ENCODE assay signal across 11 cellular contexts in genomic region chr2:88545118-88545517, GRCh38.
DNase-seq lines count a peak whose midpoint lies in the region; ATAC-seq, FAIRE-seq and TF ChIP-seq lines count a peak whose summit lies in the region.
"Had no signal": no experiment of that assay in that cellular context is flagged by ENCODE, and none has a peak within 500 bp of the region (broad histone marks: within the 10 kb centered on the region; RNA-seq: fewer than 3 reads in every experiment).

No MANE protein-coding gene starts in this region.

- FAIRE-seq in HepG2 (lab: Jason Lieb, UNC), result peak; percentile 58

- no peaks in the 10 kb centered on the region for H3K9me3 ChIP-seq in HepG2 (ENCODE audit: low read length)
- no peaks in the 10 kb centered on the region for H3K9me3 ChIP-seq in right lobe of liver
- no peaks in the 10 kb centered on the region for H3K9me3 ChIP-seq in adrenal gland (replicated peaks in 1 of 3)
- no peaks in the 10 kb centered on the region for H3K9me3 ChIP-seq in naive thymus-derived CD4-positive, alpha-beta T cell (ENCODE audit: control insufficient read depth in 2 of 3, low read length in 3 of 3)
- H3K9me3 ChIP-seq: esophagus squamous epithelium had no signal

- H3K27me3 ChIP-seq in HepG2 (ENCODE audit: control insufficient read depth in 1 of 2, insufficient read depth in 2 of 2, low read length in 2 of 2) (peaks cover 2 to 5% of the 10 kb centered on the region in 2 experiments; a peak in 3 of 5 replicates), right lobe of liver (no peaks in the 10 kb centered on the region), brain microvascular endothelial cell (replicated peaks) (no peaks in the 10 kb centered on the region), adrenal gland (peaks cover 6% of the 10 kb centered on the region)
- H3K27me3 ChIP-seq in naive thymus-derived CD4-positive, alpha-beta T cell (ENCODE audit: control insufficient read depth in 2 of 2, insufficient read depth in 2 of 2, low read length in 2 of 2), result no peaks in the 10 kb centered on the region

- no peak for TF ChIP-seq CTCF in HepG2 (CRISPR knock-in tag; IDR thresholded peaks at IDR 0.05)
- no peak for TF ChIP-seq CTCF in right lobe of liver (IDR thresholded peaks at IDR 0.05)
- no peak for TF ChIP-seq CTCF in brain microvascular endothelial cell (IDR thresholded peaks at IDR 0.05; ENCODE audit: low read depth, low read length, missing control alignments)
- no peak for TF ChIP-seq CTCF in adrenal gland (IDR thresholded peaks at IDR 0.05)

- H3K4me3 Mint-ChIP-seq in naive thymus-derived CD4-positive, alpha-beta T cell, result no peak overlapping the region
- H3K4me3 Mint-ChIP-seq in stimulated activated effector memory CD8-positive, alpha-beta T cell treated with anti-CD3 and anti-CD28 coated beads, Interleukin-12 subunit alpha, Interleukin-12 subunit beta, amount 100 ng/mL, for 72 hours, result no peak overlapping the region
- H3K4me3 Mint-ChIP-seq: T-cell had no signal

- no TSS peak for BruUV-seq in HepG2 (replicated peaks; lab: Mats Ljungman, UMichigan)

- no peaks in the 10 kb centered on the region for H3K79me2 ChIP-seq in HepG2 (ENCODE audit: insufficient read depth, low read length)

- intact Hi-C loops in HepG2 (cut with micrococcal nuclease; ENCODE audit: unreplicated experiment), result no loop called here
- intact Hi-C loops in right lobe of liver (cut with DNase I), result no loop called here
- intact Hi-C loops in adrenal gland (cut with DNase I), result no loop called here
- intact Hi-C loops in naive thymus-derived CD4-positive, alpha-beta T cell (cut with micrococcal nuclease), result no loop called here

- no peaks in the 10 kb centered on the region for H3K36me3 ChIP-seq in HepG2 (replicated peaks in 1 of 2; ENCODE audit: control insufficient read depth in 1 of 2, insufficient read depth in 2 of 2, low read length in 2 of 2)
- H3K36me3 ChIP-seq in right lobe of liver, result no peaks in the 10 kb centered on the region
- H3K36me3 ChIP-seq in brain microvascular endothelial cell (replicated peaks), result no peaks in the 10 kb centered on the region
- no peaks in the 10 kb centered on the region for H3K36me3 ChIP-seq in adrenal gland (replicated peaks in 1 of 2)
- no peaks in the 10 kb centered on the region for H3K36me3 ChIP-seq in naive thymus-derived CD4-positive, alpha-beta T cell (ENCODE audit: control insufficient read depth in 2 of 3, insufficient read depth in 3 of 3, low read length in 3 of 3)
- H3K36me3 ChIP-seq: esophagus squamous epithelium had no signal

- POLR2A ChIA-PET in HepG2 (lab: Yijun Ruan, JAX), result no interaction called here
- POLR2A ChIA-PET in naive thymus-derived CD4-positive, alpha-beta T cell (lab: Charles Lee), result no interaction called here

- peak; percentile 40 for DNase-seq in HepG2 (ENCODE audit: low spot score)
- no peak for DNase-seq in right lobe of liver
- DNase-seq in NCI-H1694 (lab: John Stamatoyannopoulos, UW), result peak; percentile 35
- DNase-seq in brain microvascular endothelial cell, result peak; percentile 49
- DNase-seq in adrenal gland, result no peak
- no peak for DNase-seq in naive thymus-derived CD4-positive, alpha-beta T cell
- DNase-seq in stimulated activated effector memory CD8-positive, alpha-beta T cell treated with anti-CD3 and anti-CD28 coated beads, Interleukin-12 subunit alpha, Interleukin-12 subunit beta, amount 100 ng/mL, for 72 hours (ENCODE audit: low spot score in 2 of 2), result no peak
- DNase-seq: activated naive CD4-positive, alpha-beta T cell treated with anti-CD3 and anti-CD28 coated beads, Interleukin-2, amount 50 U/mL, for 16 hours; esophagus squamous epithelium; T-cell had no signal

- no peak overlapping the region for H2AFZ ChIP-seq in HepG2 (ENCODE audit: low read length)

- H3K27ac Mint-ChIP-seq in naive thymus-derived CD4-positive, alpha-beta T cell, result no peak overlapping the region
- H3K27ac Mint-ChIP-seq in stimulated activated effector memory CD8-positive, alpha-beta T cell treated with anti-CD3 and anti-CD28 coated beads, Interleukin-12 subunit alpha, Interleukin-12 subunit beta, amount 100 ng/mL, for 72 hours, result no peak overlapping the region
- H3K27ac Mint-ChIP-seq: T-cell had no signal

- H3K27me3 Mint-ChIP-seq in naive thymus-derived CD4-positive, alpha-beta T cell, result peaks cover 13 to 39% (median 28%) of the 10 kb centered on the region in 5 donors

- H3K4me1 Mint-ChIP-seq in naive thymus-derived CD4-positive, alpha-beta T cell, result peaks cover 0 to 6% (median 3%) of the 10 kb centered on the region in 7 donors
- H3K4me1 Mint-ChIP-seq in stimulated activated effector memory CD8-positive, alpha-beta T cell treated with anti-CD3 and anti-CD28 coated beads, Interleukin-12 subunit alpha, Interleukin-12 subunit beta, amount 100 ng/mL, for 72 hours, result no peaks in the 10 kb centered on the region

- H3K4me1 ChIP-seq in HepG2 (ENCODE audit: insufficient read depth, low read length) (no peaks in the 10 kb centered on the region), right lobe of liver (no peaks in the 10 kb centered on the region), adrenal gland (replicated peaks in 1 of 2) (no peaks in the 10 kb centered on the region)
- H3K4me1 ChIP-seq in naive thymus-derived CD4-positive, alpha-beta T cell (ENCODE audit: control insufficient read depth in 2 of 2, insufficient read depth in 2 of 2, low read length in 2 of 2), result no peaks in the 10 kb centered on the region
- H3K4me1 ChIP-seq: esophagus squamous epithelium had no signal

- no peak overlapping the region for H3K4me3 ChIP-seq in HepG2 (replicated peaks in 1 of 3; ENCODE audit: insufficient read depth in 1 of 3, low read depth in 2 of 3, low read length in 3 of 3)
- H3K4me3 ChIP-seq in right lobe of liver, result no peak overlapping the region
- H3K4me3 ChIP-seq in brain microvascular endothelial cell (ENCODE audit: low read depth, low read length), result no peak overlapping the region
- H3K4me3 ChIP-seq in adrenal gland, result no peak overlapping the region
- no peak overlapping the region for H3K4me3 ChIP-seq in naive thymus-derived CD4-positive, alpha-beta T cell (ENCODE audit: low read length)
- H3K4me3 ChIP-seq: esophagus squamous epithelium had no signal

- WGBS in HepG2 (ENCODE audit: low lambda C conversion rate), result 36% methylated on average over 5 of the region's 5 CpGs
- 43% methylated on average over 3 of the region's 5 CpGs for WGBS in right lobe of liver (ENCODE audit: insufficient coverage, low coverage, low lambda C conversion rate, missing lambda C conversion rate)
- WGBS in adrenal gland, 4 donors, result 79 to 86% (median 81%) methylated on average over 5 of the region's 5 CpGs

- no peak overlapping the region for H3K27ac ChIP-seq in HepG2 (ENCODE audit: extremely low read length, insufficient read depth, low read length)
- no peak overlapping the region for H3K27ac ChIP-seq in right lobe of liver
- H3K27ac ChIP-seq in brain microvascular endothelial cell, result no peak overlapping the region
- H3K27ac ChIP-seq in adrenal gland, result no peak overlapping the region
- no peak overlapping the region for H3K27ac ChIP-seq in naive thymus-derived CD4-positive, alpha-beta T cell (ENCODE audit: low read depth, low read length)
- H3K27ac ChIP-seq: esophagus squamous epithelium had no signal

- H3K9ac ChIP-seq in HepG2 (ENCODE audit: insufficient read depth, low read depth, low read length), result no peak overlapping the region

- TF ChIP-seq EP300 in HepG2 (IDR thresholded peaks at IDR 0.05; ENCODE audit: low read depth in 2 of 2, low read length in 2 of 2) (no peak), HepG2 (CRISPR knock-in tag; IDR thresholded peaks at IDR 0.05; ENCODE audit: borderline replicate concordance) (no peak)

- no peak for TF ChIP-seq POLR2A in HepG2 (IDR thresholded peaks at IDR 0.05; ENCODE audit: insufficient read depth in 1 of 2, low read depth in 2 of 2, low read length in 2 of 2)
- TF ChIP-seq POLR2A in right lobe of liver (IDR thresholded peaks at IDR 0.05), result no peak
- no peak for TF ChIP-seq POLR2A in adrenal gland (IDR thresholded peaks at IDR 0.05)

- ATAC-seq in HepG2, result peak; percentile 70
- no peak for ATAC-seq in right lobe of liver
- ATAC-seq in naive thymus-derived CD4-positive, alpha-beta T cell, result no peak
- ATAC-seq in stimulated activated effector memory CD8-positive, alpha-beta T cell treated with anti-CD3 and anti-CD28 coated beads, Interleukin-12 subunit alpha, Interleukin-12 subunit beta, amount 100 ng/mL, for 72 hours, result no peak
- ATAC-seq in HG03039 (IDR thresholded peaks at IDR 0.05; ENCODE audit: unreplicated experiment), result no peak
- ATAC-seq: T-cell had no signal

- H3K9me3 Mint-ChIP-seq in naive thymus-derived CD4-positive, alpha-beta T cell, result peaks cover 0 to 9% (median 4%) of the 10 kb centered on the region in 11 donors
- peaks cover 3% of the 10 kb centered on the region for H3K9me3 Mint-ChIP-seq in stimulated activated effector memory CD8-positive, alpha-beta T cell treated with anti-CD3 and anti-CD28 coated beads, Interleukin-12 subunit alpha, Interleukin-12 subunit beta, amount 100 ng/mL, for 72 hours

- in situ Hi-C loops in HepG2 (cut with HindIII; ENCODE audit: extremely low pct_ligation_motif_present, low pct_unique_long_range_greater_than_20kb), result no loop called here
- in situ Hi-C loops in brain microvascular endothelial cell (cut with HindIII; ENCODE audit: low pct_ligation_motif_present, low sequenced_read_pairs), result no loop called here

- no peak for TF ChIP-seq RAD21 in HepG2 (CRISPR knock-in tag; IDR thresholded peaks at IDR 0.05)

- H3K4me2 ChIP-seq in HepG2 (ENCODE audit: low read depth, low read length), result no peak overlapping the region

- peaks cover 2 to 8% (median 3%) of the 10 kb centered on the region in 5 donors for H3K36me3 Mint-ChIP-seq in naive thymus-derived CD4-positive, alpha-beta T cell
- H3K36me3 Mint-ChIP-seq in stimulated activated effector memory CD8-positive, alpha-beta T cell treated with anti-CD3 and anti-CD28 coated beads, Interleukin-12 subunit alpha, Interleukin-12 subunit beta, amount 100 ng/mL, for 72 hours, result no peaks in the 10 kb centered on the region

- H4K20me1 ChIP-seq in HepG2 (ENCODE audit: insufficient read depth, low read length), result no peaks in the 10 kb centered on the region

- CTCF ChIA-PET in HepG2 (lab: Yijun Ruan, JAX; ENCODE audit: low intra/inter-chr PET ratio, low total read pairs), result no interaction called here
- CTCF ChIA-PET in naive thymus-derived CD4-positive, alpha-beta T cell (lab: Charles Lee), result no interaction called here

TF ChIP-seq in HepG2, 621 proteins besides CTCF, POLR2A, EP300 and RAD21 (continues in another document):
- no peak for TF ChIP-seq ADNP (CRISPR knock-in tag; IDR thresholded peaks at IDR 0.05)
- TF ChIP-seq ZNF143 (CRISPR knock-in tag; IDR thresholded peaks at IDR 0.05), result peak; percentile 85
- TF ChIP-seq YY1 (IDR thresholded peaks at IDR 0.05; ENCODE audit: insufficient read depth, insufficient replicate concordance, low read depth, low read length), result peak; percentile 19
- TF ChIP-seq NFYC (CRISPR knock-in tag; IDR thresholded peaks at IDR 0.05), result peak; percentile 67
- TF ChIP-seq HCFC1 (IDR thresholded peaks at IDR 0.05; ENCODE audit: low read depth, low read length), result peak; percentile 38; the same call in 1 of the 2 replicates

Comparison
In these comparisons a context has a peak if more than half of its experiments do, and no peak if none do; other contexts are left out.
1. DNase-seq: peak in HepG2 (single experiment), NCI-H1694 (single experiment) and brain microvascular endothelial cell (single experiment); none in right lobe of liver (0 of 3), adrenal gland (0 of 7), naive thymus-derived CD4-positive, alpha-beta T cell (0 of 9) and stimulated activated effector memory CD8-positive, alpha-beta T cell treated with anti-CD3 and anti-CD28 coated beads, Interleukin-12 subunit alpha, Interleukin-12 subunit beta, amount 100 ng/mL, for 72 hours (0 of 2).